In genomic region chr13:40445557-40445990, GRCh38 we compare ENCODE assay signal across 9 cellular contexts.
A peak's percentile ranks its signal among the peaks of the same experiment; 100 is the strongest.
DNase-seq lines count a peak whose midpoint lies in the region; ATAC-seq and TF ChIP-seq lines count a peak whose summit lies in the region.
"Had no signal": no experiment of that assay in that cellular context is flagged by ENCODE, and none has a peak within 500 bp of the region (broad histone marks: within the 10 kb centered on the region; RNA-seq: fewer than 3 reads in every experiment).

No MANE protein-coding gene starts in this region.

- peak overlapping the region; percentile 75 for H3K27ac ChIP-seq in SU-DHL-6 (ENCODE audit: low read depth, low read length)

- H3K9me2 ChIP-seq in SU-DHL-6 (replicated peaks; ENCODE audit: insufficient read depth, low read length) = no peaks in the 10 kb centered on the region

- no peaks in the 10 kb centered on the region for H3K9me3 ChIP-seq in SU-DHL-6 (ENCODE audit: insufficient read depth, low read length)
- H3K9me3 ChIP-seq: uterus had no signal

- peak overlapping the region; percentile 56 for H3K4me2 ChIP-seq in SU-DHL-6 (ENCODE audit: low read depth, low read length, poor library complexity, severe bottlenecking)

- H3K27me3 Mint-ChIP-seq in chondrocyte (ENCODE audit: low read depth) = no peaks in the 10 kb centered on the region

- H3K27ac Mint-ChIP-seq in chondrocyte (ENCODE audit: unreplicated experiment) = no peak overlapping the region

- peaks cover 14% of the 10 kb centered on the region for H3K9me3 Mint-ChIP-seq in chondrocyte (ENCODE audit: low read depth)

- H3K36me3 Mint-ChIP-seq in chondrocyte (ENCODE audit: low read depth) = peaks cover 4% of the 10 kb centered on the region

- H3K27me3 ChIP-seq in SU-DHL-6 (ENCODE audit: low read length) = no peaks in the 10 kb centered on the region
- H3K27me3 ChIP-seq: uterus had no signal

- H3K36me3 ChIP-seq in SU-DHL-6 (ENCODE audit: low read length) = no peaks in the 10 kb centered on the region
- H3K36me3 ChIP-seq: uterus had no signal

- TF ChIP-seq CTCF in GM12864 (IDR thresholded peaks at IDR 0.05; ENCODE audit: low read depth, low read length, missing control alignments) (no peak), SU-DHL-6 (IDR thresholded peaks at IDR 0.05; ENCODE audit: insufficient read depth, low read length, poor library complexity, severe bottlenecking) (no peak), chondrocyte (IDR thresholded peaks at IDR 0.05) (no peak)

- DNase-seq in GM12864 (ENCODE audit: low read depth) (peak; percentile 96), iris pigment epithelial cell (ENCODE audit: low read depth) (peak; percentile 82), AG08396 (ENCODE audit: low spot score) (no peak), chondrocyte (ENCODE audit: low spot score) (no peak), NCI-H2081 (lab: John Stamatoyannopoulos, UW) (no peak)

- peak overlapping the region; percentile 39; the same call in 1 of the 2 replicates for H3K9ac ChIP-seq in SU-DHL-6 (ENCODE audit: low read length)

- no peak overlapping the region for H3K4me3 ChIP-seq in GM12864 (ENCODE audit: low read depth, low read length)
- no peak overlapping the region for H3K4me3 ChIP-seq in SU-DHL-6 (ENCODE audit: insufficient read depth, low read length, poor library complexity, severe bottlenecking)
- H3K4me3 ChIP-seq: uterus had no signal

- peak; percentile 99 for ATAC-seq in GM19455 (IDR thresholded peaks at IDR 0.05; ENCODE audit: unreplicated experiment)
- ATAC-seq in HG03439 (IDR thresholded peaks at IDR 0.05; ENCODE audit: unreplicated experiment) = peak; percentile 100

- peaks cover 25% of the 10 kb centered on the region for H3K4me1 Mint-ChIP-seq in chondrocyte (ENCODE audit: low read depth)

- H3K4me3 Mint-ChIP-seq in chondrocyte (ENCODE audit: unreplicated experiment) = no peak overlapping the region

- peaks cover 25% of the 10 kb centered on the region for H3F3A ChIP-seq in SU-DHL-6 (ENCODE audit: insufficient read depth)

- no peaks in the 10 kb centered on the region for H4K20me1 ChIP-seq in SU-DHL-6 (ENCODE audit: low read depth, low read length)

- no peaks in the 10 kb centered on the region for H3K79me2 ChIP-seq in SU-DHL-6 (ENCODE audit: insufficient read depth, low read length)

- H2AFZ ChIP-seq in SU-DHL-6 (ENCODE audit: low read depth, low read length, severe bottlenecking) = no peak overlapping the region

Comparison
In these comparisons a context has a peak if more than half of its experiments do, and no peak if none do; other contexts are left out.
1. DNase-seq: peak in GM12864 (single experiment) and iris pigment epithelial cell (single experiment); none in AG08396 (single experiment), chondrocyte (single experiment) and NCI-H2081 (0 of 2).